1 cellular context compared by ENCODE assay signal in the genomic region with DNA sequence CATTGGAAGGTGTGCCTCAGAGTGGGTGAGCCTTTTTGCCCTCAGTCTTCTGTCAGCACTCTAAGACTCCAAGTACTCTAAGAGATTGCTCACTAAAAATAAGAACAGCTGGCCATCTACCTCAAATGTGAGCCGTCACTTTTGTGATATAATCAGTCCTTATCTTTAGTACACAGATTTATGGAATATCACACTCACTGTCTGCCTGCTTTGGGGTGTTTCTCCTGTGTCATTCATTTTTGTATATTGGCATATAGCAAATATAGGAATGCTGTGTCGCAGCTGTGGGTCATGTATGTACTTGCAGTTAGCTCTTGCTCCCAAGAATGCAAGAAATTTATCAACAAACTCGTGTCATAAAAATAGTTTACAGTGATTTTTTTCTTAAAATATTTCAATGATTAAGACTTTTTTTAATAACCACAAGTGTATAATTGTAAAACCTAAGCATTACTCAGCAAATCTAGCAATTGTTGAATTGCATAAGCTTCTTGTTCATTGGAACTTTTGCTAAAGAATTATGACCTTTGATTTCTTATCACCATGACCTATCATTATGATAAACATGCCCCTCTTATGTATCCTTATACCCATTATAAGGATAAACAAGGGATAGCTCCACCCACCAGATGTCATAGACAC.
TF ChIP-seq lines count a peak whose summit lies in the region.

No MANE protein-coding gene starts in this region.

TF ChIP-seq in K562, 482 proteins besides CTCF, POLR2A, EP300 and RAD21 (continued from another document and continues in another):
- TF ChIP-seq, protein P1, sequence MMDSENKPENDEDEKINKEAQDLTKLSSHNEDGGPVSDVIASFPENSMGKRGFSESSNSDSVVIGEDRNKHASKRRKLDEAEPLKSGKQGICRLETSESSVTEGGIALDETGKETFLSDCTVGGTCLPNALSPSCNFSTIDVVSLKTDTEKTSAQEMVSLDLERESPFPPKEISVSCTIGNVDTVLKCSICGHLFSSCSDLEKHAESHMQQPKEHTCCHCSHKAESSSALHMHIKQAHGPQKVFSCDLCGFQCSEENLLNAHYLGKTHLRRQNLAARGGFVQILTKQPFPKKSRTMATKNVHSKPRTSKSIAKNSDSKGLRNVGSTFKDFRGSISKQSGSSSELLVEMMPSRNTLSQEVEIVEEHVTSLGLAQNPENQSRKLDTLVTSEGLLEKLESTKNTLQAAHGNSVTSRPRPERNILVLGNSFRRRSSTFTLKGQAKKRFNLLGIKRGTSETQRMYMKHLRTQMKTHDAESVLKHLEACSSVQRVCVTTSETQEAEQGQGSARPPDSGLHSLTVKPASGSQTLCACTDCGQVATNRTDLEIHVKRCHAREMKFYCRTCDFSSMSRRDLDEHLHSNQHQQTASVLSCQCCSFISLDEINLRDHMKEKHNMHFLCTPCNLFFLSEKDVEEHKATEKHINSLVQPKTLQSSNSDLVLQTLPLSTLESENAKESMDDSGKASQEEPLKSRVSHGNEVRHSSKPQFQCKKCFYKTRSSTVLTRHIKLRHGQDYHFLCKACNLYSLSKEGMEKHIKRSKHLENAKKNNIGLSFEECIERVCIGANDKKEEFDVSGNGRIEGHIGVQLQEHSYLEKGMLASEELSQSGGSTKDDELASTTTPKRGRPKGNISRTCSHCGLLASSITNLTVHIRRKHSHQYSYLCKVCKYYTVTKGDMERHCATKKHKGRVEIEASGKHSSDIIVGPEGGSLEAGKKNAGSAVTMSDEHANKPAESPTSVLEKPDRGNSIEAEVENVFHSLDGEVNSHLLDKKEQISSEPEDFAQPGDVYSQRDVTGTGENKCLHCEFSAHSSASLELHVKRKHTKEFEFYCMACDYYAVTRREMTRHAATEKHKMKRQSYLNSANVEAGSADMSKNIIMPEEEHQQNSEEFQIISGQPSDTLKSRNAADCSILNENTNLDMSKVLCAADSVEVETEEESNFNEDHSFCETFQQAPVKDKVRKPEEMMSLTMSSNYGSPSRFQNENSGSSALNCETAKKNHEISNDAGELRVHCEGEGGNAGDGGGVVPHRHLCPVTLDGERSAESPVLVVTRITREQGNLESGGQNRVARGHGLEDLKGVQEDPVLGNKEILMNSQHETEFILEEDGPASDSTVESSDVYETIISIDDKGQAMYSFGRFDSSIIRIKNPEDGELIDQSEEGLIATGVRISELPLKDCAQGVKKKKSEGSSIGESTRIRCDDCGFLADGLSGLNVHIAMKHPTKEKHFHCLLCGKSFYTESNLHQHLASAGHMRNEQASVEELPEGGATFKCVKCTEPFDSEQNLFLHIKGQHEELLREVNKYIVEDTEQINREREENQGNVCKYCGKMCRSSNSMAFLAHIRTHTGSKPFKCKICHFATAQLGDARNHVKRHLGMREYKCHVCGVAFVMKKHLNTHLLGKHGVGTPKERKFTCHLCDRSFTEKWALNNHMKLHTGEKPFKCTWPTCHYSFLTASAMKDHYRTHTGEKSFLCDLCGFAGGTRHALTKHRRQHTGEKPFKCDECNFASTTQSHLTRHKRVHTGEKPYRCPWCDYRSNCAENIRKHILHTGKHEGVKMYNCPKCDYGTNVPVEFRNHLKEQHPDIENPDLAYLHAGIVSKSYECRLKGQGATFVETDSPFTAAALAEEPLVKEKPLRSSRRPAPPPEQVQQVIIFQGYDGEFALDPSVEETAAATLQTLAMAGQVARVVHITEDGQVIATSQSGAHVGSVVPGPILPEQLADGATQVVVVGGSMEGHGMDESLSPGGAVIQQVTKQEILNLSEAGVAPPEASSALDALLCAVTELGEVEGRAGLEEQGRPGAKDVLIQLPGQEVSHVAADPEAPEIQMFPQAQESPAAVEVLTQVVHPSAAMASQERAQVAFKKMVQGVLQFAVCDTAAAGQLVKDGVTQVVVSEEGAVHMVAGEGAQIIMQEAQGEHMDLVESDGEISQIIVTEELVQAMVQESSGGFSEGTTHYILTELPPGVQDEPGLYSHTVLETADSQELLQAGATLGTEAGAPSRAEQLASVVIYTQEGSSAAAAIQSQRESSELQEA (IDR thresholded peaks at IDR 0.05; ENCODE audit: low read depth) = no peak
- no peak for TF ChIP-seq ZBED1 (IDR thresholded peaks at IDR 0.05)
- TF ChIP-seq ZNF444 (CRISPR knock-in tag; IDR thresholded peaks at IDR 0.05) = no peak
- TF ChIP-seq TGIF2 (CRISPR knock-in tag; IDR thresholded peaks at IDR 0.05) = no peak
- no peak for TF ChIP-seq ZNF408 (CRISPR knock-in tag; IDR thresholded peaks at IDR 0.05; ENCODE audit: low read depth)
- TF ChIP-seq, protein P2, sequence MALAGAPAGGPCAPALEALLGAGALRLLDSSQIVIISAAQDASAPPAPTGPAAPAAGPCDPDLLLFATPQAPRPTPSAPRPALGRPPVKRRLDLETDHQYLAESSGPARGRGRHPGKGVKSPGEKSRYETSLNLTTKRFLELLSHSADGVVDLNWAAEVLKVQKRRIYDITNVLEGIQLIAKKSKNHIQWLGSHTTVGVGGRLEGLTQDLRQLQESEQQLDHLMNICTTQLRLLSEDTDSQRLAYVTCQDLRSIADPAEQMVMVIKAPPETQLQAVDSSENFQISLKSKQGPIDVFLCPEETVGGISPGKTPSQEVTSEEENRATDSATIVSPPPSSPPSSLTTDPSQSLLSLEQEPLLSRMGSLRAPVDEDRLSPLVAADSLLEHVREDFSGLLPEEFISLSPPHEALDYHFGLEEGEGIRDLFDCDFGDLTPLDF (CRISPR knock-in tag; IDR thresholded peaks at IDR 0.05) = no peak
- no peak for TF ChIP-seq TCF7 (IDR thresholded peaks at IDR 0.05; ENCODE audit: borderline replicate concordance)
- TF ChIP-seq STAT5B (CRISPR knock-in tag; IDR thresholded peaks at IDR 0.05) = no peak
- TF ChIP-seq, protein P3, sequence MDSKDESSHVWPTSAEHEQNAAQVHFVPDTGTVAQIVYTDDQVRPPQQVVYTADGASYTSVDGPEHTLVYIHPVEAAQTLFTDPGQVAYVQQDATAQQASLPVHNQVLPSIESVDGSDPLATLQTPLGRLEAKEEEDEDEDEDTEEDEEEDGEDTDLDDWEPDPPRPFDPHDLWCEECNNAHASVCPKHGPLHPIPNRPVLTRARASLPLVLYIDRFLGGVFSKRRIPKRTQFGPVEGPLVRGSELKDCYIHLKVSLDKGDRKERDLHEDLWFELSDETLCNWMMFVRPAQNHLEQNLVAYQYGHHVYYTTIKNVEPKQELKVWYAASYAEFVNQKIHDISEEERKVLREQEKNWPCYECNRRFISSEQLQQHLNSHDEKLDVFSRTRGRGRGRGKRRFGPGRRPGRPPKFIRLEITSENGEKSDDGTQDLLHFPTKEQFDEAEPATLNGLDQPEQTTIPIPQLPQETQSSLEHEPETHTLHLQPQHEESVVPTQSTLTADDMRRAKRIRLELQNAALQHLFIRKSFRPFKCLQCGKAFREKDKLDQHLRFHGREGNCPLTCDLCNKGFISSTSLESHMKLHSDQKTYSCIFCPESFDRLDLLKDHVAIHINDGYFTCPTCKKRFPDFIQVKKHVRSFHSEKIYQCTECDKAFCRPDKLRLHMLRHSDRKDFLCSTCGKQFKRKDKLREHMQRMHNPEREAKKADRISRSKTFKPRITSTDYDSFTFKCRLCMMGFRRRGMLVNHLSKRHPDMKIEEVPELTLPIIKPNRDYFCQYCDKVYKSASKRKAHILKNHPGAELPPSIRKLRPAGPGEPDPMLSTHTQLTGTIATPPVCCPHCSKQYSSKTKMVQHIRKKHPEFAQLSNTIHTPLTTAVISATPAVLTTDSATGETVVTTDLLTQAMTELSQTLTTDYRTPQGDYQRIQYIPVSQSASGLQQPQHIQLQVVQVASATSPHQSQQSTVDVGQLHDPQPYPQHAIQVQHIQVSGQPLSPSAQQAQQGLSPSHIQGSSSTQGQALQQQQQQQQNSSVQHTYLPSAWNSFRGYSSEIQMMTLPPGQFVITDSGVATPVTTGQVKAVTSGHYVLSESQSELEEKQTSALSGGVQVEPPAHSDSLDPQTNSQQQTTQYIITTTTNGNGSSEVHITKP (IDR thresholded peaks at IDR 0.05; ENCODE audit: partially characterized antibody) = no peak
- no peak for TF ChIP-seq RBFOX2 (IDR thresholded peaks at IDR 0.05; ENCODE audit: low read depth, low read length)
- TF ChIP-seq, protein P4, sequence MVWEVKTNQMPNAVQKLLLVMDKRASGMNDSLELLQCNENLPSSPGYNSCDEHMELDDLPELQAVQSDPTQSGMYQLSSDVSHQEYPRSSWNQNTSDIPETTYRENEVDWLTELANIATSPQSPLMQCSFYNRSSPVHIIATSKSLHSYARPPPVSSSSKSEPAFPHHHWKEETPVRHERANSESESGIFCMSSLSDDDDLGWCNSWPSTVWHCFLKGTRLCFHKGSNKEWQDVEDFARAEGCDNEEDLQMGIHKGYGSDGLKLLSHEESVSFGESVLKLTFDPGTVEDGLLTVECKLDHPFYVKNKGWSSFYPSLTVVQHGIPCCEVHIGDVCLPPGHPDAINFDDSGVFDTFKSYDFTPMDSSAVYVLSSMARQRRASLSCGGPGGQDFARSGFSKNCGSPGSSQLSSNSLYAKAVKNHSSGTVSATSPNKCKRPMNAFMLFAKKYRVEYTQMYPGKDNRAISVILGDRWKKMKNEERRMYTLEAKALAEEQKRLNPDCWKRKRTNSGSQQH (CRISPR knock-in tag; IDR thresholded peaks at IDR 0.05) = no peak
- no peak for TF ChIP-seq NFATC3 (IDR thresholded peaks at IDR 0.05)
- TF ChIP-seq ZBTB1 (CRISPR knock-in tag; IDR thresholded peaks at IDR 0.05; ENCODE audit: borderline replicate concordance, low read depth) = no peak
- TF ChIP-seq, protein P5, sequence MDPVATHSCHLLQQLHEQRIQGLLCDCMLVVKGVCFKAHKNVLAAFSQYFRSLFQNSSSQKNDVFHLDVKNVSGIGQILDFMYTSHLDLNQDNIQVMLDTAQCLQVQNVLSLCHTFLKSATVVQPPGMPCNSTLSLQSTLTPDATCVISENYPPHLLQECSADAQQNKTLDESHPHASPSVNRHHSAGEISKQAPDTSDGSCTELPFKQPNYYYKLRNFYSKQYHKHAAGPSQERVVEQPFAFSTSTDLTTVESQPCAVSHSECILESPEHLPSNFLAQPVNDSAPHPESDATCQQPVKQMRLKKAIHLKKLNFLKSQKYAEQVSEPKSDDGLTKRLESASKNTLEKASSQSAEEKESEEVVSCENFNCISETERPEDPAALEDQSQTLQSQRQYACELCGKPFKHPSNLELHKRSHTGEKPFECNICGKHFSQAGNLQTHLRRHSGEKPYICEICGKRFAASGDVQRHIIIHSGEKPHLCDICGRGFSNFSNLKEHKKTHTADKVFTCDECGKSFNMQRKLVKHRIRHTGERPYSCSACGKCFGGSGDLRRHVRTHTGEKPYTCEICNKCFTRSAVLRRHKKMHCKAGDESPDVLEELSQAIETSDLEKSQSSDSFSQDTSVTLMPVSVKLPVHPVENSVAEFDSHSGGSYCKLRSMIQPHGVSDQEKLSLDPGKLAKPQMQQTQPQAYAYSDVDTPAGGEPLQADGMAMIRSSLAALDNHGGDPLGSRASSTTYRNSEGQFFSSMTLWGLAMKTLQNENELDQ (CRISPR knock-in tag; IDR thresholded peaks at IDR 0.05; ENCODE audit: borderline replicate concordance) = no peak
- TF ChIP-seq, protein P6, sequence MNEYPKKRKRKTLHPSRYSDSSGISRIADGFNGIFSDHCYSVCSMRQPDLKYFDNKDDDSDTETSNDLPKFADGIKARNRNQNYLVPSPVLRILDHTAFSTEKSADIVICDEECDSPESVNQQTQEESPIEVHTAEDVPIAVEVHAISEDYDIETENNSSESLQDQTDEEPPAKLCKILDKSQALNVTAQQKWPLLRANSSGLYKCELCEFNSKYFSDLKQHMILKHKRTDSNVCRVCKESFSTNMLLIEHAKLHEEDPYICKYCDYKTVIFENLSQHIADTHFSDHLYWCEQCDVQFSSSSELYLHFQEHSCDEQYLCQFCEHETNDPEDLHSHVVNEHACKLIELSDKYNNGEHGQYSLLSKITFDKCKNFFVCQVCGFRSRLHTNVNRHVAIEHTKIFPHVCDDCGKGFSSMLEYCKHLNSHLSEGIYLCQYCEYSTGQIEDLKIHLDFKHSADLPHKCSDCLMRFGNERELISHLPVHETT (CRISPR knock-in tag; conservative IDR thresholded peaks at IDR 0.05 in 1 of 2, IDR thresholded peaks at IDR 0.05 in 1 of 2) = no peak
- no peak for TF ChIP-seq ZNF12 (CRISPR knock-in tag; IDR thresholded peaks at IDR 0.05)
- TF ChIP-seq, protein P7, sequence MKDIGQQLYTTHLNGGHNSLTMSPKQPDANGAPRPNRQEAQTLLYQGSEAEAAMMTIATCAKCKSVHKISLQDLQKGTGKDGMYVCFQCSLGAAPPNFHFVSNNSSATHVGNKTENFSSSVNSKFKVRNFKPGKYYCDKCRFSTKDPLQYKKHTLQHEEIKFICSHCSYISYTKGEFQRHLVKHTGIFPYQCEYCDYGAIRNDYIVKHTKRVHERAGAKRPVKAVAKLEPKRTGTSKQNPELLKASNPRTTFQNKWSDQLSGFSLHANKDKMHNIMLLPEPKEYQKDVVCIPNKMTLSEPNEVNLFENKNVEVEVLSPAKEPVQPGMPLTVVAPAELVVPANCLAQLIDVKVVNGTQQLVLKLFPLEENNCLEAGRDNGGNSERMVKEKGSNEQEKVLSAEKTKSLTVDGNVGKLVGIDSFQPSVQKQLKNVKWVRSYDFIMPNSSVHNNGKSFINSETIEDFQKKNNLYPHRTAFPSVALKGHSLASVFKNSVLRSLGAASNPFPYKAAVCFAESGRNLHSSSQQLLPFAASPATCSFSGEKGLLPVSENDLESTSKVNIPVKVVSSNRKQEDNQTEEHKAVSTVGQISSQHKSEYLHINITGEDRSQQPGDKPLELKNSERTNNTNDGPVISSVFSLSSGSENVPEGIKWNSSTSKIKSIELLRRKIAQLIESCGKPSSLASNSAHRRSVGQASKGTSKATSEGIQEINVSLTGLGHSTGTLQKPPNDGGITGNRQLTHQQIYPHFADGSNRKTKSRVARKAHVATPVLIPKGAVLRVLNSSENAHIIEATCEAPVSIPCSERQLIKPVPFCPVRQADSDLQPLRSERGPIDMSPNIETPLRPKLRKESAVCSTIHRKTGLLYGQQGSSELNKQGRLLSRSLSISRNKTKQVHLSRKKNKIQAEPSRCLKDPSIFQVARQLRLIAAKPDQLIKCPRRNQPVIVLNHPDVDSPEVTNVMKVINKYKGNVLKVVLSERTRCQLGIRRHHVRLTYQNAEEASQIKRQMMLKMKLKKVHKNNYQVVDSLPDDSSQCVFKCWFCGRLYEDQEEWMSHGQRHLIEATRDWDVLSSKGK (CRISPR knock-in tag; IDR thresholded peaks at IDR 0.05) = no peak
- TF ChIP-seq RFX7 (CRISPR knock-in tag; IDR thresholded peaks at IDR 0.05) = no peak
- TF ChIP-seq ZNF583 (CRISPR knock-in tag; IDR thresholded peaks at IDR 0.05) = no peak
